In the genomic region with DNA sequence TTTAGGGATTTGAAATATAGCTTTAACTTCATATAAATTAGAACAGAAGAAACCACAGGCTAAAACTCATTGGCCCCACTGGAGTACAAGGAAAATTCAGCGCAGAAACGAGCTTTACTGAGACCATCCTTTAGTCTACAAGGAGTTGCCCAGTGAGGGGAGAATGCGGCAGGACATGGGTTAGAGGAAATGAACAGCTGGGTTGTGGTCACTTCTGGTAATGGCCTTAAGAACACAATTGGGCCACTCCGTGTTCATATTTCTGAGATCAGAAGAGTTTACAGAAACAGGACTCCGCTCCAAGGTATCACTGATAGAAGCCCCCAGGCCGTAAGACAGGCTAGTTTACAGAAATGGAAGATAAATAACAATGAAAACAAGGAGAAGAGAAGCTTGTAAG, we compare ENCODE assay signal across 19 cellular contexts.
DNase-seq lines count a peak whose midpoint lies in the region; ATAC-seq lines count a peak whose summit lies in the region.
"Had no signal": no experiment of that assay in that cellular context is flagged by ENCODE, and none has a peak within 500 bp of the region (broad histone marks: within the 10 kb centered on the region; RNA-seq: fewer than 3 reads in every experiment).

No MANE protein-coding gene starts in this region.

- H3K79me2 ChIP-seq in ACC112 (ENCODE audit: control insufficient read depth, insufficient read depth, low read length, unreplicated experiment), result peaks cover 5% of the 10 kb centered on the region

- H3K27me3 ChIP-seq in ACC112 (ENCODE audit: insufficient read depth, low read length) (no peaks in the 10 kb centered on the region), muscle layer of duodenum (ENCODE audit: low read depth, low read length) (no peaks in the 10 kb centered on the region), skeletal muscle satellite cell (ENCODE audit: control insufficient read depth, insufficient read depth, low read length) (no peaks in the 10 kb centered on the region)
- H3K27me3 ChIP-seq: esophagus squamous epithelium had no signal

- H3K9me3 Mint-ChIP-seq in activated T-cell treated with anti-CD3 and anti-CD28 coated beads, Interleukin-2, amount 50 U/mL, for 72 hours, result no peaks in the 10 kb centered on the region
- H3K9me3 Mint-ChIP-seq: activated B cell treated with CpG ODN at 0.5 μM for 24 hours; activated CD8-positive, alpha-beta T cell treated with anti-CD3 and anti-CD28 coated beads for 36 hours; activated naive CD4-positive, alpha-beta T cell treated with anti-CD3 and anti-CD28 coated beads, Interleukin-2, amount 50 U/mL, for 24 hours; activated T-cell treated with anti-CD3 and anti-CD28 coated beads, Interleukin-2, amount 50 U/mL, for 24 hours had no signal

- peak overlapping the region; percentile 83 for H3K27ac ChIP-seq in ACC112 (ENCODE audit: low read depth, low read length)
- H3K27ac ChIP-seq in caudate nucleus (ENCODE audit: low read depth, low read length), result peak overlapping the region; percentile 39
- peak overlapping the region; percentile 16 for H3K27ac ChIP-seq in muscle layer of duodenum (ENCODE audit: low read length)

- no peak for ATAC-seq in activated T-cell treated with anti-CD3 and anti-CD28 coated beads, Interleukin-2, amount 50 U/mL, for 72 hours (replicated peaks in 1 of 2)
- no peak for ATAC-seq in HG02885 (IDR thresholded peaks at IDR 0.05; ENCODE audit: poor library complexity, unreplicated experiment)
- ATAC-seq: activated CD8-positive, alpha-beta T cell treated with anti-CD3 and anti-CD28 coated beads for 36 hours had no signal

- no peaks in the 10 kb centered on the region for H3K36me3 ChIP-seq in ACC112 (ENCODE audit: insufficient read depth, low read length)
- no peaks in the 10 kb centered on the region for H3K36me3 ChIP-seq in muscle layer of duodenum (ENCODE audit: control insufficient read depth in 1 of 2, insufficient read depth in 2 of 2, low read length in 2 of 2)
- no peaks in the 10 kb centered on the region for H3K36me3 ChIP-seq in skeletal muscle satellite cell (ENCODE audit: insufficient read depth, low read length)
- H3K36me3 ChIP-seq: esophagus squamous epithelium had no signal

- no peaks in the 10 kb centered on the region for H3K9me3 ChIP-seq in muscle layer of duodenum (ENCODE audit: control insufficient read depth in 1 of 2, low read length in 2 of 2)
- no peaks in the 10 kb centered on the region for H3K9me3 ChIP-seq in skeletal muscle satellite cell (replicated peaks; ENCODE audit: low read length)
- H3K9me3 ChIP-seq: esophagus squamous epithelium had no signal

- DNase-seq in caudate nucleus (lab: John Stamatoyannopoulos, UW) (no peak), HK-2 (ENCODE audit: unreplicated experiment) (no peak)
- DNase-seq in activated T-cell treated with anti-CD3 and anti-CD28 coated beads, Interleukin-2, amount 50 U/mL, for 72 hours, result no peak
- DNase-seq in effector CD8-positive, alpha-beta T cell (lab: John Stamatoyannopoulos, UW), result no peak
- DNase-seq: activated B cell treated with CpG ODN at 0.5 μM for 24 hours; activated CD8-positive, alpha-beta T cell treated with anti-CD3 and anti-CD28 coated beads for 36 hours; activated T-cell treated with anti-CD3 and anti-CD28 coated beads, Interleukin-2, amount 50 U/mL, for 24 hours; CD4-positive, CD25-positive, alpha-beta regulatory T cell; DND-41; esophagus squamous epithelium; mesendoderm; NCI-H2171 treated with DMSO at 0.1 percent for 48 hours; small intestine; stimulated activated CD4-positive, alpha-beta T cell treated with anti-CD3 and anti-CD28 coated beads, Interleukin-4, amount 100 ng/mL, for 4 hours had no signal

- H3K27me3 Mint-ChIP-seq in activated T-cell treated with anti-CD3 and anti-CD28 coated beads, Interleukin-2, amount 50 U/mL, for 72 hours (ENCODE audit: low read depth), result no peaks in the 10 kb centered on the region
- H3K27me3 Mint-ChIP-seq: activated B cell treated with CpG ODN at 0.5 μM for 24 hours; activated CD8-positive, alpha-beta T cell treated with anti-CD3 and anti-CD28 coated beads for 36 hours; activated naive CD4-positive, alpha-beta T cell treated with anti-CD3 and anti-CD28 coated beads, Interleukin-2, amount 50 U/mL, for 24 hours had no signal

- peak overlapping the region; percentile 40; the same call in 1 of the 2 replicates for H3K4me3 ChIP-seq in ACC112 (ENCODE audit: low read depth, low read length)
- no peak overlapping the region for H3K4me3 ChIP-seq in muscle layer of duodenum (ENCODE audit: low read depth in 1 of 2, low read length in 2 of 2)
- H3K4me3 ChIP-seq in skeletal muscle satellite cell (ENCODE audit: low read length), result no peak overlapping the region
- H3K4me3 ChIP-seq: esophagus squamous epithelium had no signal

- peak overlapping the region; percentile 67 for H3K9ac ChIP-seq in skeletal muscle satellite cell (ENCODE audit: low read depth, low read length)

- H3K4me2 ChIP-seq in skeletal muscle satellite cell (ENCODE audit: low read length), result peak overlapping the region; percentile 64

- no peaks in the 10 kb centered on the region for H3K36me3 Mint-ChIP-seq in activated T-cell treated with anti-CD3 and anti-CD28 coated beads, Interleukin-2, amount 50 U/mL, for 72 hours (ENCODE audit: insufficient read depth in 2 of 2)
- H3K36me3 Mint-ChIP-seq: CD4-positive, CD25-positive, alpha-beta regulatory T cell had no signal

- no peak overlapping the region for H3K27ac Mint-ChIP-seq in activated T-cell treated with anti-CD3 and anti-CD28 coated beads, Interleukin-2, amount 50 U/mL, for 72 hours
- H3K27ac Mint-ChIP-seq: activated B cell treated with CpG ODN at 0.5 μM for 24 hours; activated CD8-positive, alpha-beta T cell treated with anti-CD3 and anti-CD28 coated beads for 36 hours; activated naive CD4-positive, alpha-beta T cell treated with anti-CD3 and anti-CD28 coated beads, Interleukin-2, amount 50 U/mL, for 24 hours; activated T-cell treated with anti-CD3 and anti-CD28 coated beads, Interleukin-2, amount 50 U/mL, for 24 hours; CD4-positive, CD25-positive, alpha-beta regulatory T cell had no signal

- no peak overlapping the region for H2AFZ ChIP-seq in ACC112 (ENCODE audit: low read length, unreplicated experiment)

- H3K4me1 ChIP-seq in ACC112 (ENCODE audit: control insufficient read depth, insufficient read depth, low read length, unreplicated experiment) (peaks cover 21% of the 10 kb centered on the region), muscle layer of duodenum (ENCODE audit: control insufficient read depth in 1 of 2, insufficient read depth in 2 of 2, low read length in 2 of 2) (peaks cover 0 to 11% of the 10 kb centered on the region in 2 donors), skeletal muscle satellite cell (ENCODE audit: control insufficient read depth, insufficient read depth, low read length) (peaks cover 29% of the 10 kb centered on the region)

- no peak overlapping the region for H3K4me3 Mint-ChIP-seq in activated T-cell treated with anti-CD3 and anti-CD28 coated beads, Interleukin-2, amount 50 U/mL, for 72 hours
- H3K4me3 Mint-ChIP-seq: activated B cell treated with CpG ODN at 0.5 μM for 24 hours; activated CD8-positive, alpha-beta T cell treated with anti-CD3 and anti-CD28 coated beads for 36 hours; activated naive CD4-positive, alpha-beta T cell treated with anti-CD3 and anti-CD28 coated beads, Interleukin-2, amount 50 U/mL, for 24 hours; activated T-cell treated with anti-CD3 and anti-CD28 coated beads, Interleukin-2, amount 50 U/mL, for 24 hours; CD4-positive, CD25-positive, alpha-beta regulatory T cell had no signal

- no peaks in the 10 kb centered on the region for H3K4me1 Mint-ChIP-seq in activated T-cell treated with anti-CD3 and anti-CD28 coated beads, Interleukin-2, amount 50 U/mL, for 72 hours (ENCODE audit: low read depth)
- H3K4me1 Mint-ChIP-seq: activated B cell treated with CpG ODN at 0.5 μM for 24 hours; activated naive CD4-positive, alpha-beta T cell treated with anti-CD3 and anti-CD28 coated beads, Interleukin-2, amount 50 U/mL, for 24 hours; CD4-positive, CD25-positive, alpha-beta regulatory T cell had no signal

Comparison
In these comparisons a context has a peak if more than half of its experiments do, and no peak if none do; other contexts are left out.
1. H3K27ac ChIP-seq: peak in every context shown above with its lines; median percentile 83 in ACC112; 39 in caudate nucleus; 16 in muscle layer of duodenum.